Comparison of ENCODE assay signal across 8 cellular contexts in the genomic region with DNA sequence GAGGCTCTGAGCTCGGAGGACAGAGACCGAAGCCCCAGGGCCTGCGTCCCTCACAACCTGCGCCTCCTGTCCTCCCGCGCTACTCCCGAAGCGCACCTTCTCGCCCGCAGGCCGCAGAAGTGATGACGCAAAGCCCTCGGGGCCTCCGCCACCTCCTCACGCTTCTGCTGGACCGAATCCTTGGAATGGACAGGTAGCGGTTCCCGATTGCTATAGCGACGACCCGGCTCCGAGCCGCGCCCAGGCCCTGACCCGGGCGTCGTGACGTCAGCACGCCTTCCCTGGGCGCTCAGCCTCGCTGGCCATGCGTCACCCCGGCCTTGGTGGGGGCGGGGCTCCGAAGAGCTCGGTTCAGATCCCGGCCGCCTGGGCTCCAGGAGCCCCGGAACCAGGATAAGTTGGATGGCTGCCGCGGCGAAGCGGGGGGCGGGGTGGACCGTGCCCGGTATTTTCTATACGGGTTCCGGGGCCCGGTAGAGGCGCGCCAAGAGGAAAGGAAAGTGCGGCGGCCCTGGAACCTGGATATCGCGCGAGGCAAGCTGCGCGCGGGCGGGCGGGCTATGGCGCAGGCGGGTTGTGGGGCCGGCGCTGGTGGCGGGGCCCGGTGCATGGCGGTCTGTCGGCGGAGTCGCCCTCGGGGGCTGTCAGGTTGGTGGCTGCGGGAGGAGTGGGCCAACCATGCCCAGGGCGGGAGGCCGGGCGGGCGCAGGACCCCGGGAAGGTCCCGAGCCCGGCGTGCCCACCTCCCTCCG. TPM values are rescaled to one million over a fixed set of nuclear protein-coding genes. Genes with fewer than 3 reads are reported as not detected.
DNase-seq lines count a peak whose midpoint lies in the region; ATAC-seq and TF ChIP-seq lines count a peak whose summit lies in the region.

A gene (plus strand): TSS at position 542 of the 752 bp plus-strand sequence. CDS start 21,417 bp downstream, outside the sequence.

- POLR2A ChIA-PET in T-cell (lab: Charles Lee) = interaction anchor here in 1 of 2 donors (0.5 to 1.2 kb wide), 5 partner anchors 86 to 1335 kb away, joined by 3 to 5 read pairs (median 4); a partner anchor contains a TSS

- no peaks in the 10 kb centered on the region for H3K27me3 Mint-ChIP-seq in T-cell

- peaks cover 49 to 56% (median 54%) of the 10 kb centered on the region in 3 donors for H3K4me1 Mint-ChIP-seq in T-cell

- intact Hi-C loops in heart left ventricle (cut with DNase I) (no loop called here), posterior cingulate gyrus (cut with DNase I) (loop anchor here (2.0 kb wide), 1 partner anchor 209 kb away; a partner anchor contains a TSS)

- no peaks in the 10 kb centered on the region for H3K27me3 ChIP-seq in heart left ventricle
- no peaks in the 10 kb centered on the region for H3K27me3 ChIP-seq in upper lobe of left lung

- peak; percentile 70 for DNase-seq in NCI-H1436 treated with DMSO at 0.1 percent for 48 hours (lab: John Stamatoyannopoulos, UW)
- peak; percentile 77 to 97 (median 89) for DNase-seq in T-cell
- DNase-seq in heart left ventricle = peak; percentile 98 to 99 (median 99)
- DNase-seq in posterior cingulate gyrus = peak; percentile 95 to 100 (median 97)
- peak; percentile 99 for DNase-seq in upper lobe of left lung

- H3K4me1 ChIP-seq in heart left ventricle = peaks cover 0 to 46% (median 32%) of the 10 kb centered on the region in 12 donors
- peaks cover 13 to 34% (median 26%) of the 10 kb centered on the region in 4 donors for H3K4me1 ChIP-seq in upper lobe of left lung

- H3K9me3 Mint-ChIP-seq in T-cell = no peaks in the 10 kb centered on the region

- H3K36me3 Mint-ChIP-seq in T-cell = no peaks in the 10 kb centered on the region

- TF ChIP-seq POLR2A in heart left ventricle (IDR thresholded peaks at IDR 0.05) (peak in 1 of 2 donors; percentile 69), upper lobe of left lung (IDR thresholded peaks at IDR 0.05) (peak in 3 of 4 donors; percentile 53 to 78 (median 63))

- H3K27ac Mint-ChIP-seq in T-cell = peak within 1 kb of the TSS; percentile 94 to 96

- CTCF ChIA-PET in T-cell (lab: Charles Lee) = interaction anchor here in 1 of 2 donors (1.2 to 1.5 kb wide), 3 partner anchors 9 to 73 kb away, joined by 3 to 4 read pairs (median 4); no protein-coding TSS in a partner anchor

- H3K9me3 ChIP-seq in heart left ventricle (no peaks in the 10 kb centered on the region), upper lobe of left lung (no peaks in the 10 kb centered on the region)

- peak; percentile 94 for ATAC-seq in HG02798 (IDR thresholded peaks at IDR 0.05; ENCODE audit: poor library complexity, unreplicated experiment)
- peak; percentile 85 to 90 (median 88) for ATAC-seq in T-cell (replicated peaks in 1 of 4)
- peak; percentile 95 to 98 (median 96) for ATAC-seq in heart left ventricle
- peak; percentile 96 to 98 for ATAC-seq in upper lobe of left lung (ENCODE audit: low FRiP score in 2 of 2)

- WGBS in adipose tissue, 3 donors = 0% methylated on average over 68 to 82 of the region's 82 CpGs
- 0 to 1% (median 0%) methylated on average over 34 to 82 of the region's 82 CpGs for WGBS in heart left ventricle, 4 donors
- WGBS in upper lobe of left lung, 2 donors = 0% methylated on average over 2 to 49 of the region's 82 CpGs

- H3K36me3 ChIP-seq in heart left ventricle = no peaks in the 10 kb centered on the region
- no peaks in the 10 kb centered on the region for H3K36me3 ChIP-seq in upper lobe of left lung

- H3K4me3 ChIP-seq in GM12875 (ENCODE audit: low read depth, low read length) (peak within 1 kb of the TSS; percentile 67), heart left ventricle (peak within 1 kb of the TSS; percentile 63 to 99 (median 95)), upper lobe of left lung (peak within 1 kb of the TSS; percentile 71 to 93 (median 87))

- TF ChIP-seq CTCF in GM12875 (IDR thresholded peaks at IDR 0.05; ENCODE audit: borderline replicate concordance, insufficient read depth, low read depth, low read length) (no peak), heart left ventricle (IDR thresholded peaks at IDR 0.05) (no peak), upper lobe of left lung (IDR thresholded peaks at IDR 0.05) (peak in 3 of 6 experiments; percentile 35 to 75 (median 52))

- peak within 1 kb of the TSS; percentile 94 to 95 (median 94) for H3K4me3 Mint-ChIP-seq in T-cell

- peak in 1 of 4 donors; percentile 81 for TF ChIP-seq EP300 in upper lobe of left lung (IDR thresholded peaks at IDR 0.05)

- H3K27ac ChIP-seq in adipose tissue (ENCODE audit: low read depth, low read length) (peak within 1 kb of the TSS; percentile 84), heart left ventricle (peak within 1 kb of the TSS; percentile 97 to 100 (median 99)), upper lobe of left lung (peak within 1 kb of the TSS; percentile 94 to 98 (median 96))

RNA-seq across cellular contexts. Expression of the gene that starts here (rescaled TPM):
- total RNA-seq in T-cell (10 to 100 TPM; 72.7 to 91.3 (median 84.8) TPM), heart left ventricle (10 to 100 TPM; 26.2 to 46.1 (median 33.0) TPM), upper lobe of left lung (100 to 1,000 TPM in 2 of 6 donors, 10 to 100 TPM in 4; 26.8 to 242 (median 38.1) TPM)
- polyA plus RNA-seq in adipose tissue (10 to 100 TPM; 17.2 to 25.9 (median 23.3) TPM), heart left ventricle (10 to 100 TPM; 20.2 to 42.3 TPM)

Comparison
In these comparisons a context has a peak if more than half of its experiments do, and no peak if none do; other contexts are left out.
1. Peak in every context shown above with its lines: DNase-seq, ATAC-seq, H3K4me3 ChIP-seq and H3K27ac ChIP-seq.